ENCODE assay signal across 16 cellular contexts in genomic region chr6:33974030-33974429, GRCh38.
DNase-seq lines count a peak whose midpoint lies in the region; ATAC-seq and TF ChIP-seq lines count a peak whose summit lies in the region.
"Had no signal": no experiment of that assay in that cellular context is flagged by ENCODE, and none has a peak within 500 bp of the region (broad histone marks: within the 10 kb centered on the region; RNA-seq: fewer than 3 reads in every experiment).

No MANE protein-coding gene starts in this region.

- CTCF ChIA-PET in HEK293 (lab: Yijun Ruan, JAX) (interaction anchor here (0.6 to 1.1 kb wide), 2 partner anchors 15 to 588 kb away, joined by 3 read pairs; no protein-coding TSS in a partner anchor), PC-3 (lab: Charles Lee) (no interaction called here)

- no peak overlapping the region for H3K4me3 Mint-ChIP-seq in nephron progenitor cell
- H3K4me3 Mint-ChIP-seq: CD4-positive, CD25-positive, alpha-beta regulatory T cell had no signal

- peaks cover 18% of the 10 kb centered on the region for H3K4me1 Mint-ChIP-seq in nephron progenitor cell

- intact Hi-C loops in PC-3 (cut with micrococcal nuclease) (no loop called here), mucosa of descending colon (cut with DNase I, micrococcal nuclease) (no loop called here)

- H3K9me3 ChIP-seq in HEK293 (ENCODE audit: control insufficient read depth, insufficient read depth, low read depth, low read length) (no peaks in the 10 kb centered on the region), PC-3 (ENCODE audit: low read length) (no peaks in the 10 kb centered on the region), mucosa of descending colon (peaks cover 7% of the 10 kb centered on the region)
- H3K9me3 ChIP-seq: Caco-2, SJSA1 had no signal

- no peaks in the 10 kb centered on the region for H3K36me3 ChIP-seq in HEK293 (ENCODE audit: control insufficient read depth in 2 of 2, insufficient read depth in 1 of 2, low read length in 2 of 2)
- no peaks in the 10 kb centered on the region for H3K36me3 ChIP-seq in PC-3 (ENCODE audit: low read depth, low read length)
- H3K36me3 ChIP-seq in mucosa of descending colon (ENCODE audit: low read depth): no peaks in the 10 kb centered on the region
- H3K36me3 ChIP-seq: SJSA1 had no signal

- peak; percentile 75 for DNase-seq in NCI-H2029 treated with DMSO at 0.1 percent for 48 hours (lab: John Stamatoyannopoulos, UW)
- DNase-seq in PC-3: peak; percentile 5
- peak in 2 of 3 donors; percentile 2 to 54 for DNase-seq in mucosa of descending colon
- no peak for DNase-seq in NCI-H1694 (lab: John Stamatoyannopoulos, UW)
- DNase-seq in stimulated activated CD4-positive, alpha-beta T cell treated with anti-CD3 and anti-CD28 coated beads, Interleukin-4, amount 100 ng/mL, for 24 hours: no peak
- no peak for DNase-seq in nephron progenitor cell
- DNase-seq: Caco-2; CD4-positive, CD25-positive, alpha-beta regulatory T cell; IMR-90; NCI-H1436; PC-9; T-helper 2 cell had no signal

- peaks cover 13% of the 10 kb centered on the region for H3K27me3 ChIP-seq in PC-3 (ENCODE audit: low read length)
- H3K27me3 ChIP-seq: SJSA1 had no signal

- TF ChIP-seq CTCF in HEK293 (tag by site-specific recombination; IDR thresholded peaks at IDR 0.05) (no peak), PC-3 (conservative IDR thresholded peaks at IDR 0.05; ENCODE audit: low read depth, low read length) (no peak), mucosa of descending colon (IDR thresholded peaks at IDR 0.05) (no peak), nephron progenitor cell (IDR thresholded peaks at IDR 0.05) (no peak)

- H2AFZ ChIP-seq in PC-3 (ENCODE audit: low read length): no peak overlapping the region
- H2AFZ ChIP-seq: PC-9 had no signal

- no peaks in the 10 kb centered on the region for H3K36me3 Mint-ChIP-seq in nephron progenitor cell (ENCODE audit: low read depth)
- H3K36me3 Mint-ChIP-seq: CD4-positive, CD25-positive, alpha-beta regulatory T cell had no signal

- peaks cover 69% of the 10 kb centered on the region for H3K27me3 Mint-ChIP-seq in nephron progenitor cell (ENCODE audit: low read depth, poor library complexity)

- H3K4me2 ChIP-seq in PC-3 (ENCODE audit: low read length): no peak overlapping the region
- H3K4me2 ChIP-seq: PC-9 had no signal

- peaks cover 19% of the 10 kb centered on the region for H3K9me3 Mint-ChIP-seq in nephron progenitor cell

- ATAC-seq in PC-3: peak; percentile 37
- peak; percentile 83 for ATAC-seq in mucosa of descending colon
- no peak for ATAC-seq in GM21423 (IDR thresholded peaks at IDR 0.05; ENCODE audit: unreplicated experiment)

- H3F3A ChIP-seq in PC-3 (ENCODE audit: low read length, unreplicated experiment): no peaks in the 10 kb centered on the region

- H3K4me1 ChIP-seq in HEK293 (ENCODE audit: control insufficient read depth, insufficient read depth, low read length): no peaks in the 10 kb centered on the region
- H3K4me1 ChIP-seq in PC-3 (ENCODE audit: insufficient read depth, low read length): no peaks in the 10 kb centered on the region
- H3K4me1 ChIP-seq in mucosa of descending colon (ENCODE audit: low read depth): peaks cover 6% of the 10 kb centered on the region
- H3K4me1 ChIP-seq: Caco-2, SJSA1 had no signal

- POLR2A ChIA-PET in HEK293 (lab: Yijun Ruan, JAX) (interaction anchor here (0.7 kb wide), 1 partner anchor 25 kb away, joined by 3 read pairs; no protein-coding TSS in a partner anchor), PC-3 (lab: Charles Lee; ENCODE audit: unreplicated experiment) (no interaction called here)

- H3K27ac ChIP-seq in HEK293 (ENCODE audit: extremely low read depth, low read depth, low read length) (no peak overlapping the region), PC-3 (ENCODE audit: low read length) (no peak overlapping the region)
- H3K27ac ChIP-seq: PC-9, SJSA1 had no signal

- no peak overlapping the region for H3K9ac ChIP-seq in PC-3 (ENCODE audit: low read length)

- no peak overlapping the region for H3K27ac Mint-ChIP-seq in nephron progenitor cell
- H3K27ac Mint-ChIP-seq: CD4-positive, CD25-positive, alpha-beta regulatory T cell; H9 had no signal

- H3K4me3 ChIP-seq in HEK293 (ENCODE audit: low read depth, low read length): no peak overlapping the region
- H3K4me3 ChIP-seq in PC-3 (ENCODE audit: low read length): no peak overlapping the region
- H3K4me3 ChIP-seq in mucosa of descending colon: no peak overlapping the region
- H3K4me3 ChIP-seq: PC-9, SJSA1 had no signal

- no peaks in the 10 kb centered on the region for H3K9me2 ChIP-seq in PC-3 (replicated peaks; ENCODE audit: low read length)

- no peaks in the 10 kb centered on the region for H4K20me1 ChIP-seq in PC-3 (ENCODE audit: low read length)

- no TSS peak for BruUV-seq in PC-3 (replicated peaks; lab: Mats Ljungman, UMichigan)

- no peaks in the 10 kb centered on the region for H3K79me2 ChIP-seq in PC-3 (ENCODE audit: low read length)

TF ChIP-seq in HEK293, 187 proteins besides CTCF, POLR2A, EP300 and RAD21:
- TF ChIP-seq PRDM4 (tag by site-specific recombination; IDR thresholded peaks at IDR 0.05): 0 out of 2 replicates have a peak, but pooled peaks have one; percentile 31
- TF ChIP-seq ZNF266 (tag by site-specific recombination; IDR thresholded peaks at IDR 0.05; ENCODE audit: low read depth): no peak
- TF ChIP-seq ZNF394 (tag by site-specific recombination; IDR thresholded peaks at IDR 0.05; ENCODE audit: borderline replicate concordance): no peak
TF ChIP-seq in HEK293: peak in this region for 1.

Comparison
In these comparisons a context has a peak if more than half of its experiments do, and no peak if none do; other contexts are left out.
1. DNase-seq: peak in NCI-H2029 treated with DMSO at 0.1 percent for 48 hours (single experiment), PC-3 (single experiment) and mucosa of descending colon (2 of 3); none in NCI-H1694 (single experiment), stimulated activated CD4-positive, alpha-beta T cell treated with anti-CD3 and anti-CD28 coated beads, Interleukin-4, amount 100 ng/mL, for 24 hours (single experiment) and nephron progenitor cell (single experiment).